ENCODE assay signal across 8 cellular contexts in genomic region chr5:150484964-150485769, GRCh38. TPM values are rescaled to one million over a fixed set of nuclear protein-coding genes. Genes with fewer than 3 reads are reported as not detected.
DNase-seq lines count a peak whose midpoint lies in the region; ATAC-seq, FAIRE-seq and TF ChIP-seq lines count a peak whose summit lies in the region.

No MANE protein-coding gene starts in this region.

- no peak for TF ChIP-seq POLR2A in stomach (IDR thresholded peaks at IDR 0.05)

- ATAC-seq in activated T-helper 17 cell treated with anti-CD3 and anti-CD28 coated beads, Interleukin-2, amount 50 U/mL, for 72 hours (replicated peaks) = no peak
- no peak for ATAC-seq in HG03460 (IDR thresholded peaks at IDR 0.05; ENCODE audit: unreplicated experiment)

- H3K27me3 ChIP-seq in stomach = no peaks in the 10 kb centered on the region

- peak overlapping the region; percentile 29 for H3K27ac Mint-ChIP-seq in activated T-helper 17 cell treated with anti-CD3 and anti-CD28 coated beads, Interleukin-2, amount 50 U/mL, for 72 hours

- H3K4me3 ChIP-seq in stomach = peak overlapping the region; percentile 81 to 98 (median 91)

- peak overlapping the region; percentile 91 to 97 (median 95) for H3K27ac ChIP-seq in stomach

- TF ChIP-seq CTCF in stomach (IDR thresholded peaks at IDR 0.05) (no peak), GM20000 (IDR thresholded peaks at IDR 0.05; ENCODE audit: extremely low read depth, missing control alignments) (no peak)

- intact Hi-C loops in stomach (cut with DNase I; ENCODE audit: low total_unique reads) = no loop called here

- TF ChIP-seq EP300 in stomach (IDR thresholded peaks at IDR 0.05) = no peak

- no peaks in the 10 kb centered on the region for H3K36me3 Mint-ChIP-seq in activated T-helper 17 cell treated with anti-CD3 and anti-CD28 coated beads, Interleukin-2, amount 50 U/mL, for 72 hours (ENCODE audit: low read depth)

- no peak for FAIRE-seq in HTR-8/SVneo (lab: Jason Lieb, UNC)

- peaks cover 36 to 48% (median 46%) of the 10 kb centered on the region in 4 donors for H3K4me1 ChIP-seq in stomach

- no peaks in the 10 kb centered on the region for H3K9me3 ChIP-seq in stomach

- peak overlapping the region; percentile 69 for H3K4me3 Mint-ChIP-seq in activated T-helper 17 cell treated with anti-CD3 and anti-CD28 coated beads, Interleukin-2, amount 50 U/mL, for 72 hours

- peak; percentile 20 to 37 for DNase-seq in NCI-H524 (lab: John Stamatoyannopoulos, UW)
- no peak for DNase-seq in NCI-H524 treated with DMSO at 0.1 percent for 48 hours (lab: John Stamatoyannopoulos, UW)
- peak; percentile 56 for DNase-seq in iPS-NIHi7 (ENCODE audit: extremely low spot score)
- DNase-seq in stomach = no peak
- no peak for DNase-seq in HTR-8/SVneo (ENCODE audit: insufficient read length, low spot score)
- DNase-seq in GM20000 (ENCODE audit: low spot score) = no peak

- H3K27me3 Mint-ChIP-seq in activated T-helper 17 cell treated with anti-CD3 and anti-CD28 coated beads, Interleukin-2, amount 50 U/mL, for 72 hours = peaks cover 11% of the 10 kb centered on the region

- H3K4me1 Mint-ChIP-seq in activated T-helper 17 cell treated with anti-CD3 and anti-CD28 coated beads, Interleukin-2, amount 50 U/mL, for 72 hours = no peaks in the 10 kb centered on the region

- H3K36me3 ChIP-seq in stomach = peaks cover 0 to 5% (median 2%) of the 10 kb centered on the region in 4 donors

- no peaks in the 10 kb centered on the region for H3K9me3 Mint-ChIP-seq in activated T-helper 17 cell treated with anti-CD3 and anti-CD28 coated beads, Interleukin-2, amount 50 U/mL, for 72 hours

- WGBS in stomach, 5 donors = 13 to 17% (median 14%) methylated on average over 28 to 33 of the region's 33 CpGs

RNA-seq across cellular contexts. Expression of gene NDST1, which starts 22.8 kb away (rescaled TPM):
- total RNA-seq in activated T-helper 17 cell treated with anti-CD3 and anti-CD28 coated beads, Interleukin-2, amount 50 U/mL, for 72 hours = 1 to 10 TPM in 1 of 2 donors, under 1 TPM in 1; 0.48 to 1.8 TPM
- 10 to 100 TPM; 14.2 to 32.9 (median 21.6) TPM for total RNA-seq in stomach
- 10 to 100 TPM in 1 of 3 donors, 1 to 10 TPM in 2; 6.4 to 15.3 (median 7.2) TPM for polyA plus RNA-seq in stomach

RNA-seq across cellular contexts. Expression of gene RPS14, which starts 35.6 kb away (rescaled TPM):
- 1,000 to 10,000 TPM; 2,772 to 2,939 TPM for total RNA-seq in activated T-helper 17 cell treated with anti-CD3 and anti-CD28 coated beads, Interleukin-2, amount 50 U/mL, for 72 hours
- total RNA-seq in stomach = 1,000 to 10,000 TPM in 4 of 5 donors, 100 to 1,000 TPM in 1; 899 to 3,971 (median 1,858) TPM
- 1,000 to 10,000 TPM; 4,327 to 6,427 (median 4,820) TPM for polyA plus RNA-seq in stomach

Comparison
In these comparisons a context has a peak if more than half of its experiments do, and no peak if none do; other contexts are left out.
1. DNase-seq: peak in NCI-H524 (2 of 2) and iPS-NIHi7 (single experiment); none in NCI-H524 treated with DMSO at 0.1 percent for 48 hours (single experiment), stomach (single experiment), HTR-8/SVneo (single experiment) and GM20000 (single experiment).
2. RNA of gene NDST1, which starts 22.8 kb away (total RNA-seq): 14.2 to 32.9 TPM in stomach; 0.48 to 1.8 TPM in activated T-helper 17 cell treated with anti-CD3 and anti-CD28 coated beads, Interleukin-2, amount 50 U/mL, for 72 hours; every median in the first group is over 4 times any median in the second.